ENCODE assay signal across 8 cellular contexts in genomic region chr2:18560797-18561085, GRCh38. TPM values are rescaled to one million over a fixed set of nuclear protein-coding genes. Genes with fewer than 3 reads are reported as not detected.
DNase-seq lines count a peak whose midpoint lies in the region; ATAC-seq and TF ChIP-seq lines count a peak whose summit lies in the region.

No MANE protein-coding gene starts in this region.

- peak overlapping the region; percentile 72 for H3K4me2 ChIP-seq in neural cell (ENCODE audit: low read length)

- no peaks in the 10 kb centered on the region for H3K27me3 ChIP-seq in neural cell (ENCODE audit: insufficient read depth, low read depth, low read length)

- peak overlapping the region; percentile 95 for H2AFZ ChIP-seq in neural cell (ENCODE audit: low read depth, low read length)

- DNase-seq in choroid plexus epithelial cell (ENCODE audit: low read depth) (no peak), GM20000 (ENCODE audit: low spot score) (no peak), mucosa of gallbladder (ENCODE audit: low spot score) (no peak), NCI-H2107 treated with DMSO at 0.1 percent for 48 hours (lab: John Stamatoyannopoulos, UW; ENCODE audit: unreplicated experiment) (no peak), NOMO-1 (lab: John Stamatoyannopoulos, UW; ENCODE audit: unreplicated experiment in 2 of 2) (no peak)

- H3F3A ChIP-seq in neural cell (ENCODE audit: insufficient read depth, low read length, poor library complexity, severe bottlenecking): no peaks in the 10 kb centered on the region

- no peaks in the 10 kb centered on the region for H3K9me2 ChIP-seq in neural cell (ENCODE audit: insufficient read depth, low read length)

- H3K27ac ChIP-seq in neural cell (ENCODE audit: low read length): peak overlapping the region; percentile 71

- TF ChIP-seq CTCF in choroid plexus epithelial cell (conservative IDR thresholded peaks at IDR 0.05; ENCODE audit: low read depth, low read length) (no peak), neural cell (IDR thresholded peaks at IDR 0.05; ENCODE audit: poor library complexity, severe bottlenecking) (no peak), GM20000 (IDR thresholded peaks at IDR 0.05; ENCODE audit: extremely low read depth, missing control alignments) (no peak)

- no peaks in the 10 kb centered on the region for H3K36me3 ChIP-seq in neural cell (ENCODE audit: insufficient read depth, low read length)

- TF ChIP-seq EP300 in neural cell (conservative IDR thresholded peaks at IDR 0.05; ENCODE audit: poor library complexity, severe bottlenecking): no peak

- H3K9ac ChIP-seq in neural cell (ENCODE audit: low read length): peak overlapping the region; percentile 84

- TF ChIP-seq RAD21 in neural cell (conservative IDR thresholded peaks at IDR 0.05): no peak

- peak; percentile 1 for ATAC-seq in GM18502 (IDR thresholded peaks at IDR 0.05; ENCODE audit: poor library complexity, unreplicated experiment)
- peak; percentile 0 for ATAC-seq in HG03521 (IDR thresholded peaks at IDR 0.05; ENCODE audit: unreplicated experiment)

- H3K79me2 ChIP-seq in neural cell (replicated peaks; ENCODE audit: insufficient read depth, low read length): peaks cover 23% of the 10 kb centered on the region

- H3K4me3 ChIP-seq in choroid plexus epithelial cell (ENCODE audit: low read depth, low read length): peak overlapping the region; percentile 77
- H3K4me3 ChIP-seq in neural cell (ENCODE audit: low read length): peak overlapping the region; percentile 79

- H4K20me1 ChIP-seq in neural cell (ENCODE audit: insufficient read depth): no peaks in the 10 kb centered on the region

- H3K9me3 ChIP-seq in neural cell (ENCODE audit: low read length): no peaks in the 10 kb centered on the region

TF ChIP-seq in neural cell, 6 proteins besides CTCF, POLR2A, EP300 and RAD21:
- TF ChIP-seq TAF1 (IDR thresholded peaks at IDR 0.05; ENCODE audit: low read depth) (peak; percentile 5), MXI1 (conservative IDR thresholded peaks at IDR 0.05; ENCODE audit: poor library complexity, severe bottlenecking) (no peak), POLR2AphosphoS5 (IDR thresholded peaks at IDR 0.05) (peak; percentile 47)
TF ChIP-seq in neural cell: peak in this region for 2.

RNA-seq across cellular contexts. Expression of gene RDH14, which starts 0.3 kb away (rescaled TPM):
- 29.4 and 37.6 TPM in 2 replicates for polyA plus RNA-seq in neural cell
- polyA minus RNA-seq in neural cell: 39.5 and 40.9 TPM in 2 replicates
- total RNA-seq in mucosa of gallbladder: 25.8 TPM

RNA-seq across cellular contexts. Expression of gene NT5C1B, which starts 28.6 kb away (rescaled TPM):
- polyA plus RNA-seq in neural cell: not detected in 2 replicates
- not detected in 2 replicates for polyA minus RNA-seq in neural cell
- not detected for total RNA-seq in mucosa of gallbladder
